9 cellular contexts compared by ENCODE assay signal in genomic region chr2:226837334-226837733, GRCh38. TPM values are rescaled to one million over a fixed set of nuclear protein-coding genes. Genes with fewer than 3 reads are reported as not detected.
DNase-seq lines count a peak whose midpoint lies in the region; ATAC-seq, FAIRE-seq and TF ChIP-seq lines count a peak whose summit lies in the region.
"Had no signal": no experiment of that assay in that cellular context is flagged by ENCODE, and none has a peak within 500 bp of the region (broad histone marks: within the 10 kb centered on the region; RNA-seq: fewer than 3 reads in every experiment).

No MANE protein-coding gene starts in this region.

- intact Hi-C loops in activated T-helper 2 cell treated with anti-CD3 and anti-CD28 coated beads, Interferon-gamma antibody, Interleukin-2, Interleukin-4, amounts not matched to agents 10 μg/mL and 5 μg/mL and 100 μg/mL, durations not matched to agents 14 hours and 24 hours and 36 hours (cut with micrococcal nuclease): loop anchor here (2.0 to 5.0 kb wide), 6 partner anchors 47 to 1910 kb away; no protein-coding TSS in a partner anchor

- DNase-seq in GM18507 (ENCODE audit: extremely low spot score, insufficient read length, low read depth) (no peak), memory B cell (ENCODE audit: low spot score in 2 of 2) (no peak), coronary artery (ENCODE audit: low spot score) (no peak), SHP77 (lab: John Stamatoyannopoulos, UW) (no peak), NCI-H1105 (lab: John Stamatoyannopoulos, UW) (no peak)
- DNase-seq in activated T-helper 2 cell treated with anti-CD3 and anti-CD28 coated beads, Interferon-gamma antibody, Interleukin-2, Interleukin-4, amounts not matched to agents 10 μg/mL and 5 μg/mL and 100 μg/mL, durations not matched to agents 14 hours and 24 hours and 36 hours (ENCODE audit: low spot score): no peak

- FAIRE-seq in GM18507 (lab: Jason Lieb, UNC): peak; percentile 18
- FAIRE-seq: D721Med had no signal

- H3K27ac ChIP-seq in 22Rv1: peak overlapping the region; percentile 95
- H3K27ac ChIP-seq in coronary artery: no peak overlapping the region

- H3K4me3 Mint-ChIP-seq in activated T-helper 2 cell treated with anti-CD3 and anti-CD28 coated beads, Interferon-gamma antibody, Interleukin-2, Interleukin-4, amounts not matched to agents 10 μg/mL and 5 μg/mL and 100 μg/mL, durations not matched to agents 14 hours and 24 hours and 36 hours (ENCODE audit: low read depth): peak overlapping the region; percentile 92
- H3K4me3 Mint-ChIP-seq in memory B cell: peak overlapping the region; percentile 94

- TF ChIP-seq CTCF in 22Rv1 (IDR thresholded peaks at IDR 0.05): no peak
- no peak for TF ChIP-seq CTCF in coronary artery (IDR thresholded peaks at IDR 0.05)

- H3K4me3 ChIP-seq in coronary artery: no peak overlapping the region

- peaks cover 6% of the 10 kb centered on the region for H3K9me3 Mint-ChIP-seq in activated T-helper 2 cell treated with anti-CD3 and anti-CD28 coated beads, Interferon-gamma antibody, Interleukin-2, Interleukin-4, amounts not matched to agents 10 μg/mL and 5 μg/mL and 100 μg/mL, durations not matched to agents 14 hours and 24 hours and 36 hours
- no peaks in the 10 kb centered on the region for H3K9me3 Mint-ChIP-seq in memory B cell

- peak overlapping the region; percentile 98 for H3K27ac Mint-ChIP-seq in activated T-helper 2 cell treated with anti-CD3 and anti-CD28 coated beads, Interferon-gamma antibody, Interleukin-2, Interleukin-4, amounts not matched to agents 10 μg/mL and 5 μg/mL and 100 μg/mL, durations not matched to agents 14 hours and 24 hours and 36 hours
- H3K27ac Mint-ChIP-seq in memory B cell: peak overlapping the region; percentile 100

- ATAC-seq in memory B cell (ENCODE audit: low read depth) (no peak), GM19035 (IDR thresholded peaks at IDR 0.05; ENCODE audit: unreplicated experiment) (no peak)

- no peaks in the 10 kb centered on the region for H3K27me3 Mint-ChIP-seq in activated T-helper 2 cell treated with anti-CD3 and anti-CD28 coated beads, Interferon-gamma antibody, Interleukin-2, Interleukin-4, amounts not matched to agents 10 μg/mL and 5 μg/mL and 100 μg/mL, durations not matched to agents 14 hours and 24 hours and 36 hours (ENCODE audit: low read depth)
- H3K27me3 Mint-ChIP-seq in memory B cell: no peaks in the 10 kb centered on the region

- peaks cover 58% of the 10 kb centered on the region for H3K36me3 Mint-ChIP-seq in activated T-helper 2 cell treated with anti-CD3 and anti-CD28 coated beads, Interferon-gamma antibody, Interleukin-2, Interleukin-4, amounts not matched to agents 10 μg/mL and 5 μg/mL and 100 μg/mL, durations not matched to agents 14 hours and 24 hours and 36 hours (ENCODE audit: low read depth)
- peaks cover 6% of the 10 kb centered on the region for H3K36me3 Mint-ChIP-seq in memory B cell

- H3K4me1 Mint-ChIP-seq in activated T-helper 2 cell treated with anti-CD3 and anti-CD28 coated beads, Interferon-gamma antibody, Interleukin-2, Interleukin-4, amounts not matched to agents 10 μg/mL and 5 μg/mL and 100 μg/mL, durations not matched to agents 14 hours and 24 hours and 36 hours (ENCODE audit: low read depth): peaks cover 54% of the 10 kb centered on the region
- H3K4me1 Mint-ChIP-seq in memory B cell: peaks cover 38% of the 10 kb centered on the region

RNA-seq across cellular contexts. Expression of gene RHBDD1, which starts 1.5 kb away (rescaled TPM):
- 40.9 and 42.2 TPM in 2 replicates for total RNA-seq in activated T-helper 2 cell treated with anti-CD3 and anti-CD28 coated beads, Interferon-gamma antibody, Interleukin-2, Interleukin-4, amounts not matched to agents 10 μg/mL and 5 μg/mL and 100 μg/mL, durations not matched to agents 14 hours and 24 hours and 36 hours

RNA-seq across cellular contexts. Expression of gene IRS1, which starts 37.7 kb away (rescaled TPM):
- 1.9 and 3.1 TPM in 2 replicates for total RNA-seq in activated T-helper 2 cell treated with anti-CD3 and anti-CD28 coated beads, Interferon-gamma antibody, Interleukin-2, Interleukin-4, amounts not matched to agents 10 μg/mL and 5 μg/mL and 100 μg/mL, durations not matched to agents 14 hours and 24 hours and 36 hours
